Comparison of ENCODE assay signal across 8 cellular contexts in genomic region chr19:19515764-19516519, GRCh38. TPM values are rescaled to one million over a fixed set of nuclear protein-coding genes. Genes with fewer than 3 reads are reported as not detected.
DNase-seq lines count a peak whose midpoint lies in the region; ATAC-seq lines count a peak whose summit lies in the region.

Gene NDUFA13 (plus strand): TSS chr19:19516225. CDS start chr19:19516239, 14 bp downstream.

- H2AK5ac ChIP-seq in mesendoderm (ENCODE audit: low read length), result no peak within 1 kb of the TSS

- peaks cover 20% of the 10 kb centered on the region for H3K79me2 ChIP-seq in mesendoderm (ENCODE audit: control insufficient read depth, insufficient read depth, low read length)

- H3K4me2 ChIP-seq in mesendoderm (ENCODE audit: low read length), result peak within 1 kb of the TSS; percentile 84

- peak within 1 kb of the TSS; percentile 95 for H4K8ac ChIP-seq in mesendoderm (ENCODE audit: low read depth, low read length)

- peak within 1 kb of the TSS; percentile 94 for H3K56ac ChIP-seq in mesendoderm (ENCODE audit: low read length)

- no CpG with 5 or more reads among the region's 57 CpGs for WGBS in mesendoderm (ENCODE audit: extremely low coverage, insufficient coverage, low lambda C conversion rate)

- H4K5ac ChIP-seq in mesendoderm (ENCODE audit: low read length), result no peak within 1 kb of the TSS

- no peaks in the 10 kb centered on the region for H3K9me3 ChIP-seq in endocrine pancreas (ENCODE audit: control insufficient read depth, low read length)

- H3K4me1 ChIP-seq in endocrine pancreas (ENCODE audit: control insufficient read depth, insufficient read depth, low read length), result no peaks in the 10 kb centered on the region
- H3K4me1 ChIP-seq in mesendoderm (ENCODE audit: control insufficient read depth, low read depth, low read length), result no peaks in the 10 kb centered on the region

- peaks cover 13% of the 10 kb centered on the region for H3K79me1 ChIP-seq in mesendoderm (ENCODE audit: low read length)

- peak; percentile 89 for ATAC-seq in GM21381 (IDR thresholded peaks at IDR 0.05; ENCODE audit: unreplicated experiment)

- H3K4ac ChIP-seq in mesendoderm (ENCODE audit: low read depth, low read length), result peak within 1 kb of the TSS; percentile 58

- no peak within 1 kb of the TSS for H2BK120ac ChIP-seq in mesendoderm (ENCODE audit: low read depth, low read length)

- no peaks in the 10 kb centered on the region for H3K27me3 ChIP-seq in endocrine pancreas (ENCODE audit: control insufficient read depth, insufficient read depth, low read length)
- H3K27me3 ChIP-seq in mesendoderm (ENCODE audit: insufficient read depth, low read length, poor library complexity), result no peaks in the 10 kb centered on the region

- no peaks in the 10 kb centered on the region for H3K36me3 ChIP-seq in endocrine pancreas (ENCODE audit: control insufficient read depth, insufficient read depth, low read length)
- H3K36me3 ChIP-seq in mesendoderm (ENCODE audit: control insufficient read depth, insufficient read depth, low read length), result peaks cover 4% of the 10 kb centered on the region

- DNase-seq in COLO829 (ENCODE audit: low spot score) (peak; percentile 90), HUDEP-2 (lab: John Stamatoyannopoulos, UW; ENCODE audit: unreplicated experiment in 76 of 76) (peak in 75 of 76 experiments; percentile 54 to 98 (median 91)), NOMO-1 treated with dmso at 0.1 percent for 144 hours (lab: John Stamatoyannopoulos, UW; ENCODE audit: unreplicated experiment) (peak; percentile 75), mesendoderm (peak; percentile 98)
- peak; percentile 88 to 97 (median 95) for DNase-seq in activated CD8-positive, alpha-beta memory T cell treated with anti-CD3 and anti-CD28 coated beads for 48 hours (ENCODE audit: low read depth in 2 of 3, low spot score in 2 of 3)
- DNase-seq in stimulated activated CD8-positive, alpha-beta memory T cell treated with anti-CD3 and anti-CD28 coated beads, Interleukin-12 subunit alpha, Interleukin-12 subunit beta, amount 100 ng/mL, for 4 hours (ENCODE audit: low read depth), result peak; percentile 86

- H2BK15ac ChIP-seq in mesendoderm (replicated peaks; ENCODE audit: low read depth), result no peak within 1 kb of the TSS

- H3K9ac ChIP-seq in endocrine pancreas (ENCODE audit: control insufficient read depth, insufficient read depth, low read length) (peak within 1 kb of the TSS; percentile 93), mesendoderm (ENCODE audit: low read length) (peak within 1 kb of the TSS; percentile 96)

- H3K27ac ChIP-seq in mesendoderm (ENCODE audit: low read depth, low read length), result no peak within 1 kb of the TSS

- H3K4me3 ChIP-seq in endocrine pancreas (ENCODE audit: control insufficient read depth, insufficient read depth, low read length) (peak within 1 kb of the TSS; percentile 74), mesendoderm (ENCODE audit: low read length) (peak within 1 kb of the TSS; percentile 98)

- H3K18ac ChIP-seq in mesendoderm (ENCODE audit: low read length), result peak within 1 kb of the TSS; percentile 97

- H3K23ac ChIP-seq in mesendoderm (ENCODE audit: low read length), result peak within 1 kb of the TSS; percentile 90

- H2BK5ac ChIP-seq in mesendoderm (ENCODE audit: low read length), result no peak within 1 kb of the TSS

RNA-seq across cellular contexts. Expression of gene NDUFA13, which starts in this region (rescaled TPM):
- 203 TPM for polyA plus RNA-seq in mesendoderm (2013, experiment 1 of 2)
- 202 TPM for polyA plus RNA-seq in mesendoderm (2013, experiment 2 of 2)
